In genomic region chr18:49520661-49521145, GRCh38 we compare ENCODE assay signal across 12 cellular contexts. TPM values are rescaled to one million over a fixed set of nuclear protein-coding genes. Genes with fewer than 3 reads are reported as not detected.
A peak's percentile ranks its signal among the peaks of the same experiment; 100 is the strongest.
DNase-seq lines count a peak whose midpoint lies in the region; ATAC-seq and TF ChIP-seq lines count a peak whose summit lies in the region.
"Had no signal": no experiment of that assay in that cellular context is flagged by ENCODE, and none has a peak within 500 bp of the region (broad histone marks: within the 10 kb centered on the region; RNA-seq: fewer than 3 reads in every experiment).

No MANE protein-coding gene starts in this region.

- H3K27me3 ChIP-seq in HUES64 (ENCODE audit: insufficient read depth, low read length) (no peaks in the 10 kb centered on the region), tibial artery (no peaks in the 10 kb centered on the region)

- H3K9me3 ChIP-seq in HUES64 (ENCODE audit: insufficient read depth, low read depth, low read length) (no peaks in the 10 kb centered on the region), tibial artery (no peaks in the 10 kb centered on the region)

- H3K36me3 Mint-ChIP-seq in T-cell (no peaks in the 10 kb centered on the region), WTC11 (no peaks in the 10 kb centered on the region)
- H3K36me3 Mint-ChIP-seq: naive thymus-derived CD4-positive, alpha-beta T cell had no signal

- ATAC-seq in T-cell (replicated peaks in 1 of 4), result no peak
- no peak for ATAC-seq in GM21723 (IDR thresholded peaks at IDR 0.05; ENCODE audit: unreplicated experiment)
- ATAC-seq in WTC11, result no peak; the same call in 1 of the 2 replicates
- ATAC-seq: naive thymus-derived CD4-positive, alpha-beta T cell had no signal

- H3K4me1 ChIP-seq in HUES64 (ENCODE audit: insufficient read depth, low read length) (peaks cover 26% of the 10 kb centered on the region), tibial artery (no peaks in the 10 kb centered on the region)

- CTCF ChIA-PET in T-cell (lab: Charles Lee), result no interaction called here
- CTCF ChIA-PET in WTC11 (lab: Charles Lee), result interaction anchor here (0.5 to 1.0 kb wide), 2 partner anchors 10 to 58 kb away, joined by 3 to 4 read pairs; no protein-coding TSS in a partner anchor

- 87% methylated on average over 2 of the region's 2 CpGs for WGBS in HUES64

- H3K27ac ChIP-seq in HUES64 (ENCODE audit: low read depth, low read length) (peak overlapping the region; percentile 41; the same call in 1 of the 2 replicates), tibial artery (no peak overlapping the region)

- TF ChIP-seq CTCF in fibroblast of the aortic adventitia (IDR thresholded peaks at IDR 0.05; ENCODE audit: insufficient read depth, low read length) (no peak), tibial artery (IDR thresholded peaks at IDR 0.05) (no peak), WTC11 (IDR thresholded peaks at IDR 0.05) (no peak)

- no peaks in the 10 kb centered on the region for H3K4me1 Mint-ChIP-seq in T-cell
- H3K4me1 Mint-ChIP-seq in WTC11, result peaks cover 39% of the 10 kb centered on the region
- H3K4me1 Mint-ChIP-seq: naive thymus-derived CD4-positive, alpha-beta T cell had no signal

- H3K27me3 Mint-ChIP-seq in T-cell, result peaks cover 4% of the 10 kb centered on the region in 2 donors
- H3K27me3 Mint-ChIP-seq in WTC11 (ENCODE audit: low read depth), result no peaks in the 10 kb centered on the region

- POLR2A ChIA-PET in T-cell (lab: Charles Lee) (no interaction called here), WTC11 (lab: Charles Lee) (no interaction called here)

- H3K9me3 Mint-ChIP-seq in T-cell (no peaks in the 10 kb centered on the region), WTC11 (no peaks in the 10 kb centered on the region)
- H3K9me3 Mint-ChIP-seq: naive thymus-derived CD4-positive, alpha-beta T cell had no signal

- no peak overlapping the region for H3K4me3 ChIP-seq in HUES64 (ENCODE audit: low read length)
- H3K4me3 ChIP-seq in fibroblast of the aortic adventitia (ENCODE audit: low read depth, low read length), result no peak overlapping the region
- H3K4me3 ChIP-seq in tibial artery, result no peak overlapping the region
- H3K4me3 ChIP-seq: smooth muscle cell had no signal

- H3K4me3 Mint-ChIP-seq in T-cell (no peak overlapping the region), WTC11 (no peak overlapping the region)
- H3K4me3 Mint-ChIP-seq: naive thymus-derived CD4-positive, alpha-beta T cell had no signal

- H3K9ac ChIP-seq in HUES64 (ENCODE audit: low read depth, low read length), result no peak overlapping the region

- intact Hi-C loops in tibial artery (cut with DNase I; ENCODE audit: low total_unique reads), result no loop called here

- DNase-seq in DMS53 (lab: John Stamatoyannopoulos, UW) (peak; percentile 90), NCI-H82 (lab: John Stamatoyannopoulos, UW) (peak; percentile 86), fibroblast of the aortic adventitia (ENCODE audit: low read depth) (peak; percentile 48), T-cell (no peak), tibial artery (no peak), WTC11 (ENCODE audit: low spot score) (no peak)
- DNase-seq: COR-L47; erythroblast; naive thymus-derived CD4-positive, alpha-beta T cell had no signal

- H3K27ac Mint-ChIP-seq in T-cell, result no peak overlapping the region
- H3K27ac Mint-ChIP-seq in WTC11, result no peak overlapping the region
- H3K27ac Mint-ChIP-seq: naive thymus-derived CD4-positive, alpha-beta T cell had no signal

- H3K36me3 ChIP-seq in HUES64 (ENCODE audit: insufficient read depth, low read length), result no peaks in the 10 kb centered on the region
- H3K36me3 ChIP-seq in tibial artery, result no peaks in the 10 kb centered on the region

TF ChIP-seq in WTC11, 78 proteins besides CTCF, POLR2A, EP300 and RAD21 (continues in another document):
- TF ChIP-seq SP1 (CRISPR knock-in tag; conservative IDR thresholded peaks at IDR 0.05) (no peak), NR3C1 (CRISPR knock-in tag; conservative IDR thresholded peaks at IDR 0.05; ENCODE audit: low read depth) (no peak), GTF2I (CRISPR knock-in tag; conservative IDR thresholded peaks at IDR 0.05) (no peak), FOXJ3 (CRISPR knock-in tag; IDR thresholded peaks at IDR 0.05; ENCODE audit: borderline replicate concordance) (no peak), TP53 (CRISPR knock-in tag; IDR thresholded peaks at IDR 0.05) (no peak), HMGXB4 (CRISPR knock-in tag; IDR thresholded peaks at IDR 0.05) (no peak), TEAD4 (CRISPR knock-in tag; IDR thresholded peaks at IDR 0.05) (no peak), KAT7 (CRISPR knock-in tag; IDR thresholded peaks at IDR 0.05; ENCODE audit: borderline replicate concordance) (no peak), ZBTB21 (CRISPR knock-in tag; IDR thresholded peaks at IDR 0.05; ENCODE audit: borderline replicate concordance) (no peak)
- TF ChIP-seq, protein P1, sequence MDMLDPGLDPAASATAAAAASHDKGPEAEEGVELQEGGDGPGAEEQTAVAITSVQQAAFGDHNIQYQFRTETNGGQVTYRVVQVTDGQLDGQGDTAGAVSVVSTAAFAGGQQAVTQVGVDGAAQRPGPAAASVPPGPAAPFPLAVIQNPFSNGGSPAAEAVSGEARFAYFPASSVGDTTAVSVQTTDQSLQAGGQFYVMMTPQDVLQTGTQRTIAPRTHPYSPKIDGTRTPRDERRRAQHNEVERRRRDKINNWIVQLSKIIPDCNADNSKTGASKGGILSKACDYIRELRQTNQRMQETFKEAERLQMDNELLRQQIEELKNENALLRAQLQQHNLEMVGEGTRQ (CRISPR knock-in tag; IDR thresholded peaks at IDR 0.05), result no peak
- TF ChIP-seq, protein P2, sequence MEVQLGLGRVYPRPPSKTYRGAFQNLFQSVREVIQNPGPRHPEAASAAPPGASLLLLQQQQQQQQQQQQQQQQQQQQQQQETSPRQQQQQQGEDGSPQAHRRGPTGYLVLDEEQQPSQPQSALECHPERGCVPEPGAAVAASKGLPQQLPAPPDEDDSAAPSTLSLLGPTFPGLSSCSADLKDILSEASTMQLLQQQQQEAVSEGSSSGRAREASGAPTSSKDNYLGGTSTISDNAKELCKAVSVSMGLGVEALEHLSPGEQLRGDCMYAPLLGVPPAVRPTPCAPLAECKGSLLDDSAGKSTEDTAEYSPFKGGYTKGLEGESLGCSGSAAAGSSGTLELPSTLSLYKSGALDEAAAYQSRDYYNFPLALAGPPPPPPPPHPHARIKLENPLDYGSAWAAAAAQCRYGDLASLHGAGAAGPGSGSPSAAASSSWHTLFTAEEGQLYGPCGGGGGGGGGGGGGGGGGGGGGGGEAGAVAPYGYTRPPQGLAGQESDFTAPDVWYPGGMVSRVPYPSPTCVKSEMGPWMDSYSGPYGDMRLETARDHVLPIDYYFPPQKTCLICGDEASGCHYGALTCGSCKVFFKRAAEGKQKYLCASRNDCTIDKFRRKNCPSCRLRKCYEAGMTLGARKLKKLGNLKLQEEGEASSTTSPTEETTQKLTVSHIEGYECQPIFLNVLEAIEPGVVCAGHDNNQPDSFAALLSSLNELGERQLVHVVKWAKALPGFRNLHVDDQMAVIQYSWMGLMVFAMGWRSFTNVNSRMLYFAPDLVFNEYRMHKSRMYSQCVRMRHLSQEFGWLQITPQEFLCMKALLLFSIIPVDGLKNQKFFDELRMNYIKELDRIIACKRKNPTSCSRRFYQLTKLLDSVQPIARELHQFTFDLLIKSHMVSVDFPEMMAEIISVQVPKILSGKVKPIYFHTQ (CRISPR knock-in tag; IDR thresholded peaks at IDR 0.05), result no peak

RNA-seq across cellular contexts. Expression of gene RPL17, which starts 28.4 kb away (rescaled TPM):
- 2,591 TPM for polyA plus RNA-seq in HUES64 (2013, experiment 1 of 2)
- polyA plus RNA-seq in HUES64 (2013, experiment 2 of 2), result 2,768 TPM
- total RNA-seq in fibroblast of the aortic adventitia (ENCODE audit: low replicate concordance) (3,258 and 11,376 TPM in 2 replicates), T-cell (1,000 to 10,000 TPM; 2,227 to 2,547 (median 2,295) TPM), WTC11 (2021) (2,395 to 2,803 TPM (median 2,637 TPM) in 3 replicates)

RNA-seq across cellular contexts. Expression of gene C18orf32, which starts 33.7 kb away (rescaled TPM):
- 19.2 TPM for polyA plus RNA-seq in HUES64 (2013, experiment 1 of 2)
- 22.4 TPM for polyA plus RNA-seq in HUES64 (2013, experiment 2 of 2)
- total RNA-seq in fibroblast of the aortic adventitia (ENCODE audit: low replicate concordance) (8.2 and 33.2 TPM in 2 replicates), T-cell (10 to 100 TPM; 26.0 to 45.2 (median 40.2) TPM), WTC11 (2021) (28.7 to 32.5 TPM (median 32.1 TPM) in 3 replicates)

RNA-seq across cellular contexts. Expression of gene LIPG, which starts 41.2 kb away (rescaled TPM):
- 18.8 TPM for polyA plus RNA-seq in HUES64 (2013, experiment 1 of 2)
- polyA plus RNA-seq in HUES64 (2013, experiment 2 of 2), result 21.9 TPM
- 2.7 and 3.2 TPM in 2 replicates for total RNA-seq in fibroblast of the aortic adventitia (ENCODE audit: low replicate concordance)
- total RNA-seq in T-cell, result under 1 TPM in 3 of 5 donors, not detected in 2; 0.22 to 0.76 (median 0.26) TPM
- total RNA-seq in WTC11 (2021), result 5.5 to 6.8 TPM (median 6.1 TPM) in 3 replicates
- total RNA-seq: naive thymus-derived CD4-positive, alpha-beta T cell had no signal
- polyA plus RNA-seq: naive thymus-derived CD4-positive, alpha-beta T cell had no signal

Comparison
In these comparisons a context has a peak if more than half of its experiments do, and no peak if none do; other contexts are left out.
1. DNase-seq: peak in DMS53 (single experiment), NCI-H82 (single experiment) and fibroblast of the aortic adventitia (single experiment); none in T-cell (0 of 34), tibial artery (0 of 2) and WTC11 (single experiment).